In genomic region chr1:232473319-232473718, GRCh38 we compare ENCODE assay signal across 12 cellular contexts.
DNase-seq lines count a peak whose midpoint lies in the region; ATAC-seq, FAIRE-seq and TF ChIP-seq lines count a peak whose summit lies in the region.
"Had no signal": no experiment of that assay in that cellular context is flagged by ENCODE, and none has a peak within 500 bp of the region (broad histone marks: within the 10 kb centered on the region; RNA-seq: fewer than 3 reads in every experiment).

No MANE protein-coding gene starts in this region.

- no peaks in the 10 kb centered on the region for H3K79me1 ChIP-seq in H1 (ENCODE audit: low read depth, low read length)
- H3K79me1 ChIP-seq in mesenchymal stem cell (replicated peaks; ENCODE audit: low read length, poor library complexity, severe bottlenecking) = peaks cover 7% of the 10 kb centered on the region

- H3K36me3 ChIP-seq in BJ (ENCODE audit: control insufficient read depth, insufficient read depth, low read length) (no peaks in the 10 kb centered on the region), H1 (ENCODE audit: control insufficient read depth in 2 of 4, insufficient read depth in 4 of 4, low read length in 3 of 4) (no peaks in the 10 kb centered on the region), mesenchymal stem cell (ENCODE audit: control insufficient read depth in 1 of 2, insufficient read depth in 2 of 2, low read depth in 1 of 2, low read length in 2 of 2) (peaks cover 0 to 7% of the 10 kb centered on the region in 2 experiments)

- no peak overlapping the region for H4K91ac ChIP-seq in H1 (replicated peaks; ENCODE audit: insufficient read length, low read length)
- no peak overlapping the region for H4K91ac ChIP-seq in mesenchymal stem cell (ENCODE audit: low read length)

- H3K4me1 ChIP-seq in H1 (replicated peaks in 1 of 4; ENCODE audit: control insufficient read depth in 3 of 4, insufficient read depth in 4 of 4, low read length in 3 of 4) (peaks cover 0 to 21% (median 5%) of the 10 kb centered on the region in 4 experiments; a peak in 5 of 7 replicates), mesenchymal stem cell (ENCODE audit: control insufficient read depth, insufficient read depth, low read depth, low read length) (peaks cover 2% of the 10 kb centered on the region)

- POLR2A ChIA-PET in BJ (lab: Charles Lee) = interaction anchor here (0.5 kb wide), 1 partner anchor 661 kb away, joined by 3 read pairs; no protein-coding TSS in a partner anchor
- POLR2A ChIA-PET in H1 (lab: Charles Lee; ENCODE audit: partially characterized antibody) = no interaction called here

- H2AFZ ChIP-seq in H1 (ENCODE audit: low read length) (no peak overlapping the region), mesenchymal stem cell (ENCODE audit: low read depth, low read length) (no peak overlapping the region)

- no peaks in the 10 kb centered on the region for H3K23me2 ChIP-seq in H1 (ENCODE audit: low read depth, low read length)

- no peak overlapping the region for H3K14ac ChIP-seq in H1 (ENCODE audit: insufficient read length)
- no peak overlapping the region for H3K14ac ChIP-seq in mesenchymal stem cell (ENCODE audit: low read length in 2 of 2)

- H3K27ac ChIP-seq in H1 (ENCODE audit: low read depth, low read length) (no peak overlapping the region), mesenchymal stem cell (ENCODE audit: low read length, poor library complexity, severe bottlenecking) (no peak overlapping the region), coronary artery (peak overlapping the region in 1 of 2 donors; percentile 37)

- no peak for TF ChIP-seq RAD21 in H1 (IDR thresholded peaks at IDR 0.05 in 1 of 2, conservative IDR thresholded peaks at IDR 0.05 in 1 of 2; ENCODE audit: low read depth in 2 of 2, low read length in 2 of 2)

- H3K27me3 ChIP-seq in BJ (ENCODE audit: control insufficient read depth, insufficient read depth, low read length) (no peaks in the 10 kb centered on the region), H1 (replicated peaks in 1 of 4; ENCODE audit: control insufficient read depth in 3 of 4, extremely low read depth in 1 of 4, insufficient read depth in 3 of 4, low read length in 3 of 4) (peaks cover 0 to 11% (median 6%) of the 10 kb centered on the region in 4 experiments; a peak in 5 of 7 replicates), mesenchymal stem cell (ENCODE audit: control insufficient read depth in 1 of 2, insufficient read depth in 1 of 2, low read length in 2 of 2) (peaks cover 0 to 2% of the 10 kb centered on the region in 2 experiments)

- H4K5ac ChIP-seq in H1 (ENCODE audit: insufficient read length, low read depth, low read length) = no peak overlapping the region

- no peak overlapping the region for H3K23ac ChIP-seq in H1 (ENCODE audit: insufficient read length)
- H3K23ac ChIP-seq in mesenchymal stem cell (ENCODE audit: low read length in 2 of 2) = no peak overlapping the region

- H3K9me3 ChIP-seq in H1 (ENCODE audit: insufficient read depth in 2 of 2, low read depth in 1 of 2, low read length in 1 of 2) (no peaks in the 10 kb centered on the region), mesenchymal stem cell (ENCODE audit: control insufficient read depth, low read length) (no peaks in the 10 kb centered on the region)

- 65% methylated on average over 2 of the region's 2 CpGs; no CpG with 5 or more reads in 1 of the 2 experiments for WGBS in H1 (ENCODE audit: extremely low coverage in 1 of 2, insufficient coverage in 1 of 2, insufficient read length in 1 of 2, insufficient replicate concordance in 2 of 2, low coverage in 1 of 2, low lambda C conversion rate in 2 of 2, missing lambda C conversion rate in 1 of 2), 2 experiments
- 26% methylated on average over 2 of the region's 2 CpGs for WGBS in mesenchymal stem cell

- TF ChIP-seq CTCF in BJ (IDR thresholded peaks at IDR 0.05; ENCODE audit: insufficient read depth, low read depth, low read length) (no peak), H1 (IDR thresholded peaks at IDR 0.05; ENCODE audit: control extremely low read depth in 1 of 3, insufficient read depth in 1 of 3, low read depth in 1 of 3, low read length in 3 of 3) (no peak), coronary artery (IDR thresholded peaks at IDR 0.05) (no peak)

- no peak overlapping the region for H2BK20ac ChIP-seq in H1 (ENCODE audit: low read length)

- H2BK5ac ChIP-seq in H1 (ENCODE audit: low read depth, low read length) (no peak overlapping the region), mesenchymal stem cell (ENCODE audit: low read depth, low read length, poor library complexity, severe bottlenecking) (no peak overlapping the region)

- ATAC-seq in HG02840 (IDR thresholded peaks at IDR 0.05; ENCODE audit: low FRiP score, unreplicated experiment) (no peak), HG03342 (IDR thresholded peaks at IDR 0.05; ENCODE audit: unreplicated experiment) (no peak)
- ATAC-seq: activated CD8-positive, alpha-beta memory T cell treated with anti-CD3 and anti-CD28 coated beads, Interleukin-2, amount 10 ng/mL, durations not matched to agents 7 days and 5 days had no signal

- no peak overlapping the region for H3K56ac ChIP-seq in H1 (replicated peaks; ENCODE audit: insufficient read length, low read depth, low read length)

- H2AK5ac ChIP-seq in H1 (ENCODE audit: low read depth, low read length) = no peak overlapping the region
- H2AK5ac ChIP-seq in mesenchymal stem cell (ENCODE audit: low read length, severe bottlenecking) = no peak overlapping the region

- no peak for FAIRE-seq in H1 (lab: Jason Lieb, UNC)
- FAIRE-seq: GM12891 had no signal

- CTCF ChIA-PET in BJ (lab: Yijun Ruan, JAX) = no interaction called here
- CTCF ChIA-PET in H1 (lab: Charles Lee; ENCODE audit: partially characterized antibody) = interaction anchor here (1.1 to 1.4 kb wide), 2 partner anchors 11 to 42 kb away, joined by 3 read pairs; no protein-coding TSS in a partner anchor

- no peak for TF ChIP-seq EP300 in H1 (IDR thresholded peaks at IDR 0.05; ENCODE audit: borderline replicate concordance in 1 of 2, low read depth in 2 of 2, low read length in 2 of 2)

- no peak for TF ChIP-seq POLR2A in H1 (IDR thresholded peaks at IDR 0.05; ENCODE audit: control extremely low read depth in 1 of 2, low read depth in 2 of 2, low read length in 2 of 2)

- no peak overlapping the region for H3K9ac ChIP-seq in H1 (replicated peaks in 1 of 4; ENCODE audit: extremely low read depth in 1 of 4, low read depth in 3 of 4, low read length in 3 of 4)
- H3K9ac ChIP-seq in mesenchymal stem cell (ENCODE audit: low read length) = peak overlapping the region; percentile 61

- H2BK12ac ChIP-seq in H1 (ENCODE audit: low read depth, low read length) = peak overlapping the region; percentile 54; the same call in 1 of the 2 replicates
- peak overlapping the region in 1 of 2 experiments; percentile 78 for H2BK12ac ChIP-seq in mesenchymal stem cell (ENCODE audit: low read length in 2 of 2)

- H3K4me2 ChIP-seq in H1 (ENCODE audit: insufficient read depth in 1 of 2, low read depth in 2 of 2, low read length in 2 of 2) = peak overlapping the region in 1 of 2 experiments; percentile 30; a peak in 2 of 4 replicates
- no peak overlapping the region for H3K4me2 ChIP-seq in mesenchymal stem cell (ENCODE audit: low read length, poor library complexity, severe bottlenecking)

- H3K4ac ChIP-seq in H1 (replicated peaks; ENCODE audit: insufficient read length, low read depth, low read length) (no peak overlapping the region), mesenchymal stem cell (ENCODE audit: low read depth in 1 of 2, low read length in 2 of 2) (no peak overlapping the region)

- H3K18ac ChIP-seq in H1 (ENCODE audit: extremely low read depth, low read length) (no peak overlapping the region), mesenchymal stem cell (ENCODE audit: low read depth in 1 of 2, low read length in 2 of 2) (peak overlapping the region in 1 of 2 experiments; percentile 29)

- no peaks in the 10 kb centered on the region for H4K20me1 ChIP-seq in H1 (replicated peaks in 1 of 2; ENCODE audit: control insufficient read depth in 1 of 2, insufficient read depth in 2 of 2, low read length in 2 of 2)

- H4K8ac ChIP-seq in H1 (ENCODE audit: extremely low read depth, insufficient read depth, low read length) = no peak overlapping the region
- H4K8ac ChIP-seq in mesenchymal stem cell (ENCODE audit: low read length) = peak overlapping the region; percentile 38

- H2BK15ac ChIP-seq in H1 (ENCODE audit: low read length) = no peak overlapping the region
- no peak overlapping the region for H2BK15ac ChIP-seq in mesenchymal stem cell (ENCODE audit: low read depth, poor library complexity, severe bottlenecking)

- no peak overlapping the region for H2BK120ac ChIP-seq in H1 (replicated peaks; ENCODE audit: low read depth, low read length)
- H2BK120ac ChIP-seq in mesenchymal stem cell (ENCODE audit: low read depth, low read length) = no peak overlapping the region

- DNase-seq in BJ (ENCODE audit: low read depth) (peak; percentile 24), LHCN-M2 (ENCODE audit: low read depth) (peak; percentile 64), H1 (ENCODE audit: low read depth in 1 of 2, low spot score in 2 of 2) (no peak), mesenchymal stem cell (peak; percentile 82), Ammon's horn (ENCODE audit: low spot score) (no peak), coronary artery (ENCODE audit: low spot score) (no peak)
- DNase-seq: activated CD8-positive, alpha-beta memory T cell treated with anti-CD3 and anti-CD28 coated beads, Interleukin-2, amount 10 ng/mL, durations not matched to agents 7 days and 5 days; caudate nucleus; naive B cell had no signal

- no peak overlapping the region for H3K4me3 ChIP-seq in BJ (ENCODE audit: low read depth, low read length)
- H3K4me3 ChIP-seq in H1 (ENCODE audit: extremely low read depth in 1 of 4, insufficient read depth in 2 of 4, low read depth in 3 of 4, low read length in 4 of 4) = no peak overlapping the region
- no peak overlapping the region for H3K4me3 ChIP-seq in mesenchymal stem cell (ENCODE audit: insufficient read depth in 1 of 2, low read depth in 1 of 2, low read length in 2 of 2)
- no peak overlapping the region for H3K4me3 ChIP-seq in coronary artery

- H3K79me2 ChIP-seq in H1 (ENCODE audit: control insufficient read depth in 1 of 2, insufficient read depth in 2 of 2, low read length in 2 of 2) = no peaks in the 10 kb centered on the region

TF ChIP-seq in H1, 55 proteins besides CTCF, POLR2A, EP300 and RAD21:
- TF ChIP-seq GABPA (IDR thresholded peaks at IDR 0.05; ENCODE audit: borderline replicate concordance, insufficient read depth, low read length) (no peak), SIX5 (IDR thresholded peaks at IDR 0.05; ENCODE audit: low read depth, low read length) (no peak), CBX8 (IDR thresholded peaks at IDR 0.05; ENCODE audit: borderline replicate concordance, low read depth, low read length) (no peak), JUN (IDR thresholded peaks at IDR 0.05; ENCODE audit: low read depth, low read length) (no peak)

Comparison
In these comparisons a context has a peak if more than half of its experiments do, and no peak if none do; other contexts are left out.
1. DNase-seq: peak in BJ (single experiment), LHCN-M2 (single experiment) and mesenchymal stem cell (single experiment); none in H1 (0 of 2), Ammon's horn (single experiment) and coronary artery (single experiment).